Comparison of ENCODE assay signal across 15 cellular contexts in genomic region chr6:111703723-111704122, GRCh38.
"Had no signal": no experiment of that assay in that cellular context is flagged by ENCODE, and none has a peak within 500 bp of the region (broad histone marks: within the 10 kb centered on the region; RNA-seq: fewer than 3 reads in every experiment).

No MANE protein-coding gene starts in this region.

- H3K27me3 ChIP-seq: colonic mucosa, sigmoid colon had no signal

- H3K27ac ChIP-seq: colonic mucosa, sigmoid colon, thoracic aorta had no signal

- FAIRE-seq: endothelial cell of umbilical vein, kidney had no signal

- H3K4me3 ChIP-seq: colonic mucosa, sigmoid colon, thoracic aorta had no signal

- DNase-seq: activated CD8-positive, alpha-beta memory T cell treated with anti-CD3 and anti-CD28 coated beads for 24 hours; activated effector memory CD4-positive, alpha-beta T cell treated with anti-CD3 and anti-CD28 coated beads, Interleukin-2, amount 50 U/mL, for 16 hours; caudate nucleus; colonic mucosa; effector CD4-positive, alpha-beta T cell; foreskin melanocyte; kidney; left ventricle myocardium superior; mesenchymal stem cell; sigmoid colon; stimulated activated CD4-positive, alpha-beta T cell treated with anti-CD3 and anti-CD28 coated beads, Interleukin-12 subunit alpha, Interleukin-12 subunit beta, amount 100 ng/mL, for 4 hours; stimulated activated naive CD8-positive, alpha-beta T cell treated with anti-CD3 and anti-CD28 coated beads, Interleukin-15, Interleukin-2, amounts not matched to agents 100 U/mL and 50 U/mL, for 24 hours had no signal

- ATAC-seq: activated CD4-positive, CD25-positive, alpha-beta regulatory T cell treated with anti-CD3 and anti-CD28 coated beads, Interleukin-2, amount 50 U/mL, for 24 hours; left ventricle myocardium superior; stimulated activated naive CD8-positive, alpha-beta T cell treated with anti-CD3 and anti-CD28 coated beads, Interleukin-15, Interleukin-2, amounts not matched to agents 100 U/mL and 50 U/mL, for 24 hours had no signal

- H3K4me1 ChIP-seq: colonic mucosa had no signal

- H3K36me3 ChIP-seq: colonic mucosa, thoracic aorta had no signal

- H3K9me3 ChIP-seq: colonic mucosa, sigmoid colon, thoracic aorta had no signal
